In genomic region chr1:45423907-45424678, GRCh38 we compare ENCODE assay signal across 16 cellular contexts.
"Had no signal": no experiment of that assay in that cellular context is flagged by ENCODE, and none has a peak within 500 bp of the region (broad histone marks: within the 10 kb centered on the region; RNA-seq: fewer than 3 reads in every experiment).

No MANE protein-coding gene starts in this region.

- DNase-seq: cortex of kidney; dorsolateral prefrontal cortex; effector CD8-positive, alpha-beta T cell; foreskin fibroblast; kidney glomerular epithelial cell; naive thymus-derived CD4-positive, alpha-beta T cell; nephron progenitor cell; psoas muscle; retina; right lobe of liver; stimulated activated CD4-positive, alpha-beta T cell treated with anti-CD3 and anti-CD28 coated beads, Interleukin-4, amount 100 ng/mL, for 1 hour; testis; upper lobe of right lung had no signal

- H3K4me3 Mint-ChIP-seq: naive thymus-derived CD4-positive, alpha-beta T cell; nephron progenitor cell; stimulated activated memory B cell treated with anti-CD40 and anti-IgM and Interleukin-4, amounts not matched to agents 10 μg/mL and 1 μg/mL and 100 μg/mL, for 72 hours; stimulated activated naive CD8-positive, alpha-beta T cell treated with anti-CD3 and anti-CD28 coated beads, Interleukin-15, Interleukin-2, amounts not matched to agents 100 ng/mL and 50 ng/mL, for 24 hours had no signal

- ATAC-seq: esophagus mucosa; naive thymus-derived CD4-positive, alpha-beta T cell; psoas muscle; right lobe of liver; stimulated activated memory B cell treated with anti-CD40 and anti-IgM and Interleukin-4, amounts not matched to agents 10 μg/mL and 1 μg/mL and 100 μg/mL, for 72 hours; upper lobe of right lung had no signal

- H3K27me3 Mint-ChIP-seq: naive thymus-derived CD4-positive, alpha-beta T cell; stimulated activated memory B cell treated with anti-CD40 and anti-IgM and Interleukin-4, amounts not matched to agents 10 μg/mL and 1 μg/mL and 100 μg/mL, for 72 hours; stimulated activated naive CD8-positive, alpha-beta T cell treated with anti-CD3 and anti-CD28 coated beads, Interleukin-15, Interleukin-2, amounts not matched to agents 100 ng/mL and 50 ng/mL, for 24 hours had no signal

- H3K4me1 Mint-ChIP-seq: naive thymus-derived CD4-positive, alpha-beta T cell; nephron progenitor cell had no signal

- H3K27ac Mint-ChIP-seq: naive thymus-derived CD4-positive, alpha-beta T cell; nephron progenitor cell; stimulated activated memory B cell treated with anti-CD40 and anti-IgM and Interleukin-4, amounts not matched to agents 10 μg/mL and 1 μg/mL and 100 μg/mL, for 72 hours; stimulated activated naive CD8-positive, alpha-beta T cell treated with anti-CD3 and anti-CD28 coated beads, Interleukin-15, Interleukin-2, amounts not matched to agents 100 ng/mL and 50 ng/mL, for 24 hours had no signal
